Comparison of ENCODE assay signal across 20 cellular contexts in genomic region chr2:57552885-57553284, GRCh38.
DNase-seq lines count a peak whose midpoint lies in the region; ATAC-seq, FAIRE-seq and TF ChIP-seq lines count a peak whose summit lies in the region.
"Had no signal": no experiment of that assay in that cellular context is flagged by ENCODE, and none has a peak within 500 bp of the region (broad histone marks: within the 10 kb centered on the region; RNA-seq: fewer than 3 reads in every experiment).

No MANE protein-coding gene starts in this region.

- H3K27ac ChIP-seq in VCaP, result no peak overlapping the region
- H3K27ac ChIP-seq: KMS-11, SJCRH30 had no signal

- TF ChIP-seq CTCF in GM12873 (IDR thresholded peaks at IDR 0.05; ENCODE audit: insufficient read depth, low read depth, low read length, missing control alignments), result peak; percentile 27
- peak; percentile 57 for TF ChIP-seq CTCF in VCaP (conservative IDR thresholded peaks at IDR 0.05)
- TF ChIP-seq CTCF in foreskin fibroblast (IDR thresholded peaks at IDR 0.05; ENCODE audit: low read depth, low read length), result no peak

- DNase-seq in NAMALWA (ENCODE audit: low spot score) (peak; percentile 17), urothelium cell line (ENCODE audit: low spot score) (no peak), foreskin fibroblast (no peak)
- no peak for DNase-seq in activated effector memory CD4-positive, alpha-beta T cell treated with anti-CD3 and anti-CD28 coated beads, Interleukin-2, amount 50 U/mL, for 16 hours
- DNase-seq: Calu3; CD4-positive, alpha-beta T cell; MG63; NCI-H1105 treated with DMSO at 0.1 percent for 48 hours; NCI-H187; NCI-H345; NCI-H526 treated with DMSO at 0.1 percent for 48 hours; NK-92 treated with Interleukin-12 subunit alpha and Interleukin-12 subunit beta, amount 100 ng/mL, for 24 hours; OCI-M1; SJCRH30 had no signal

- peak; percentile 84 for FAIRE-seq in urothelium cell line (lab: Jason Lieb, UNC)
- FAIRE-seq: H54, HepG2 had no signal

- no peak overlapping the region for H3K4me3 ChIP-seq in foreskin fibroblast (ENCODE audit: low read depth in 1 of 2, low read length in 2 of 2)
- H3K4me3 ChIP-seq: MG63, SJCRH30 had no signal

- ATAC-seq in HG03432 (IDR thresholded peaks at IDR 0.05; ENCODE audit: unreplicated experiment), result no peak
- ATAC-seq: HepG2 had no signal
